ENCODE assay signal across 18 cellular contexts in the genomic region with DNA sequence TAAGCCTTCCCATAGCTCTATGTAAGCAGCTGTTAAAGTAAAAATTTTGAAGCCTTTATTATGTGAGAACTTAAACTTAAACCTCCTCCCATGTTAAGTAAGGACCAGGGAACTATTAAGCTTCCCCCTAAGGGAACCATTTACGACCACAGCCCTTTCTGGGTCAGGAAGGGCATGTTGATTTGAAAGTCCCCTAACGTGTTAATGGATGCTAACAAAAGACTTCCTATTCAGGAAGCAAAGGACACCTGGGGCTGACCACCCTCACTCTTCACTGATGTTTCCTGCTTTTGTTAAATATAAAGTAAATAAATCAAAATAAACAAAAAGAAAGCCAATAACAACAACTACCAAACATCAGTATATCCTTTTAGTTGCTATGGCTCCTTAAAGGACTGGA.
A peak's percentile ranks its signal among the peaks of the same experiment; 100 is the strongest.
DNase-seq lines count a peak whose midpoint lies in the region; ATAC-seq and TF ChIP-seq lines count a peak whose summit lies in the region.
"Had no signal": no experiment of that assay in that cellular context is flagged by ENCODE, and none has a peak within 500 bp of the region (broad histone marks: within the 10 kb centered on the region; RNA-seq: fewer than 3 reads in every experiment).

No MANE protein-coding gene starts in this region.

- H3K36me3 ChIP-seq in GM23338 (ENCODE audit: insufficient read depth), result no peaks in the 10 kb centered on the region
- H3K36me3 ChIP-seq in NT2/D1 (ENCODE audit: insufficient read depth, insufficient read length, low read length), result no peaks in the 10 kb centered on the region
- H3K36me3 ChIP-seq: MG63, SJSA1 had no signal

- H3K36me3 Mint-ChIP-seq in GM23338 (ENCODE audit: low read depth), result no peaks in the 10 kb centered on the region

- H3K4me1 Mint-ChIP-seq in GM23338, result peaks cover 21% of the 10 kb centered on the region

- no peak overlapping the region for H3K4me3 Mint-ChIP-seq in GM23338

- peaks cover 5% of the 10 kb centered on the region; the same call in 1 of the 2 replicates for H3K9me2 ChIP-seq in GM23338 (ENCODE audit: insufficient read depth)

- H3F3A ChIP-seq in GM23338 (replicated peaks; ENCODE audit: low read depth), result no peaks in the 10 kb centered on the region

- peak overlapping the region; percentile 33; the same call in 1 of the 2 replicates for H3K27ac ChIP-seq in GM23338 (ENCODE audit: low read depth)
- H3K27ac ChIP-seq: SJSA1 had no signal

- ATAC-seq in GM23338 (peak; percentile 75), HG03139 (IDR thresholded peaks at IDR 0.05; ENCODE audit: unreplicated experiment) (no peak), GM18907 (IDR thresholded peaks at IDR 0.05; ENCODE audit: unreplicated experiment) (no peak)

- H3K9ac ChIP-seq in NT2/D1 (ENCODE audit: insufficient read length, low read depth), result no peak overlapping the region

- H3K27ac Mint-ChIP-seq in GM23338, result no peak overlapping the region

- H3K9me3 Mint-ChIP-seq in GM23338, result no peaks in the 10 kb centered on the region

- no peak overlapping the region for H2AFZ ChIP-seq in GM23338

- peaks cover 14% of the 10 kb centered on the region for H3K4me1 ChIP-seq in GM23338 (ENCODE audit: insufficient read depth)
- H3K4me1 ChIP-seq in NT2/D1 (ENCODE audit: insufficient read depth, insufficient read length), result peaks cover 2% of the 10 kb centered on the region
- H3K4me1 ChIP-seq: Caco-2, SJSA1 had no signal

- no peaks in the 10 kb centered on the region for H3K79me2 ChIP-seq in GM23338 (replicated peaks; ENCODE audit: insufficient read depth)

- H3K27me3 ChIP-seq in GM23338 (ENCODE audit: insufficient read depth) (peaks cover 9% of the 10 kb centered on the region; the same call in 1 of the 2 replicates), NT2/D1 (ENCODE audit: insufficient read depth, insufficient read length) (no peaks in the 10 kb centered on the region)
- H3K27me3 ChIP-seq: MG63, SJSA1 had no signal

- H4K20me1 ChIP-seq in GM23338 (replicated peaks; ENCODE audit: insufficient read depth), result no peaks in the 10 kb centered on the region

- H3K9me3 ChIP-seq in NT2/D1 (ENCODE audit: insufficient read depth, low read length), result no peaks in the 10 kb centered on the region
- H3K9me3 ChIP-seq: Caco-2, MG63, SJSA1 had no signal

- H3K4me2 ChIP-seq in GM23338, result peak overlapping the region; percentile 27; the same call in 1 of the 2 replicates

- DNase-seq in GM23338 (ENCODE audit: low spot score) (peak; percentile 54), NCI-H146 (lab: John Stamatoyannopoulos, UW) (peak; percentile 75), NT2/D1 (ENCODE audit: low read depth, low spot score) (peak; percentile 57), iPS DF 4.7 (ENCODE audit: extremely low read depth, low spot score) (peak; percentile 46), NCI-H2029 treated with DMSO at 0.1 percent for 48 hours (lab: John Stamatoyannopoulos, UW) (no peak), NCI-H128 (lab: John Stamatoyannopoulos, UW; ENCODE audit: unreplicated experiment) (no peak)
- DNase-seq: Caco-2, GF-D8, IMR-90, Karpas-422, MG63, NCI-H1105, NCI-H345, NCI-H774, T-helper 2 cell had no signal

- no peak for TF ChIP-seq CTCF in GM23338 (conservative IDR thresholded peaks at IDR 0.05; ENCODE audit: low read depth in 2 of 2)

- H3K27me3 Mint-ChIP-seq in GM23338 (ENCODE audit: insufficient read depth, low read depth, poor library complexity), result no peaks in the 10 kb centered on the region

- no peak overlapping the region for H3K4me3 ChIP-seq in GM23338
- no peak overlapping the region for H3K4me3 ChIP-seq in NT2/D1 (ENCODE audit: insufficient read length, low read depth)
- H3K4me3 ChIP-seq: MG63, SJSA1 had no signal

TF ChIP-seq in GM23338, 12 proteins besides CTCF, POLR2A, EP300 and RAD21 (continues in another document):
- TF ChIP-seq, protein P1, sequence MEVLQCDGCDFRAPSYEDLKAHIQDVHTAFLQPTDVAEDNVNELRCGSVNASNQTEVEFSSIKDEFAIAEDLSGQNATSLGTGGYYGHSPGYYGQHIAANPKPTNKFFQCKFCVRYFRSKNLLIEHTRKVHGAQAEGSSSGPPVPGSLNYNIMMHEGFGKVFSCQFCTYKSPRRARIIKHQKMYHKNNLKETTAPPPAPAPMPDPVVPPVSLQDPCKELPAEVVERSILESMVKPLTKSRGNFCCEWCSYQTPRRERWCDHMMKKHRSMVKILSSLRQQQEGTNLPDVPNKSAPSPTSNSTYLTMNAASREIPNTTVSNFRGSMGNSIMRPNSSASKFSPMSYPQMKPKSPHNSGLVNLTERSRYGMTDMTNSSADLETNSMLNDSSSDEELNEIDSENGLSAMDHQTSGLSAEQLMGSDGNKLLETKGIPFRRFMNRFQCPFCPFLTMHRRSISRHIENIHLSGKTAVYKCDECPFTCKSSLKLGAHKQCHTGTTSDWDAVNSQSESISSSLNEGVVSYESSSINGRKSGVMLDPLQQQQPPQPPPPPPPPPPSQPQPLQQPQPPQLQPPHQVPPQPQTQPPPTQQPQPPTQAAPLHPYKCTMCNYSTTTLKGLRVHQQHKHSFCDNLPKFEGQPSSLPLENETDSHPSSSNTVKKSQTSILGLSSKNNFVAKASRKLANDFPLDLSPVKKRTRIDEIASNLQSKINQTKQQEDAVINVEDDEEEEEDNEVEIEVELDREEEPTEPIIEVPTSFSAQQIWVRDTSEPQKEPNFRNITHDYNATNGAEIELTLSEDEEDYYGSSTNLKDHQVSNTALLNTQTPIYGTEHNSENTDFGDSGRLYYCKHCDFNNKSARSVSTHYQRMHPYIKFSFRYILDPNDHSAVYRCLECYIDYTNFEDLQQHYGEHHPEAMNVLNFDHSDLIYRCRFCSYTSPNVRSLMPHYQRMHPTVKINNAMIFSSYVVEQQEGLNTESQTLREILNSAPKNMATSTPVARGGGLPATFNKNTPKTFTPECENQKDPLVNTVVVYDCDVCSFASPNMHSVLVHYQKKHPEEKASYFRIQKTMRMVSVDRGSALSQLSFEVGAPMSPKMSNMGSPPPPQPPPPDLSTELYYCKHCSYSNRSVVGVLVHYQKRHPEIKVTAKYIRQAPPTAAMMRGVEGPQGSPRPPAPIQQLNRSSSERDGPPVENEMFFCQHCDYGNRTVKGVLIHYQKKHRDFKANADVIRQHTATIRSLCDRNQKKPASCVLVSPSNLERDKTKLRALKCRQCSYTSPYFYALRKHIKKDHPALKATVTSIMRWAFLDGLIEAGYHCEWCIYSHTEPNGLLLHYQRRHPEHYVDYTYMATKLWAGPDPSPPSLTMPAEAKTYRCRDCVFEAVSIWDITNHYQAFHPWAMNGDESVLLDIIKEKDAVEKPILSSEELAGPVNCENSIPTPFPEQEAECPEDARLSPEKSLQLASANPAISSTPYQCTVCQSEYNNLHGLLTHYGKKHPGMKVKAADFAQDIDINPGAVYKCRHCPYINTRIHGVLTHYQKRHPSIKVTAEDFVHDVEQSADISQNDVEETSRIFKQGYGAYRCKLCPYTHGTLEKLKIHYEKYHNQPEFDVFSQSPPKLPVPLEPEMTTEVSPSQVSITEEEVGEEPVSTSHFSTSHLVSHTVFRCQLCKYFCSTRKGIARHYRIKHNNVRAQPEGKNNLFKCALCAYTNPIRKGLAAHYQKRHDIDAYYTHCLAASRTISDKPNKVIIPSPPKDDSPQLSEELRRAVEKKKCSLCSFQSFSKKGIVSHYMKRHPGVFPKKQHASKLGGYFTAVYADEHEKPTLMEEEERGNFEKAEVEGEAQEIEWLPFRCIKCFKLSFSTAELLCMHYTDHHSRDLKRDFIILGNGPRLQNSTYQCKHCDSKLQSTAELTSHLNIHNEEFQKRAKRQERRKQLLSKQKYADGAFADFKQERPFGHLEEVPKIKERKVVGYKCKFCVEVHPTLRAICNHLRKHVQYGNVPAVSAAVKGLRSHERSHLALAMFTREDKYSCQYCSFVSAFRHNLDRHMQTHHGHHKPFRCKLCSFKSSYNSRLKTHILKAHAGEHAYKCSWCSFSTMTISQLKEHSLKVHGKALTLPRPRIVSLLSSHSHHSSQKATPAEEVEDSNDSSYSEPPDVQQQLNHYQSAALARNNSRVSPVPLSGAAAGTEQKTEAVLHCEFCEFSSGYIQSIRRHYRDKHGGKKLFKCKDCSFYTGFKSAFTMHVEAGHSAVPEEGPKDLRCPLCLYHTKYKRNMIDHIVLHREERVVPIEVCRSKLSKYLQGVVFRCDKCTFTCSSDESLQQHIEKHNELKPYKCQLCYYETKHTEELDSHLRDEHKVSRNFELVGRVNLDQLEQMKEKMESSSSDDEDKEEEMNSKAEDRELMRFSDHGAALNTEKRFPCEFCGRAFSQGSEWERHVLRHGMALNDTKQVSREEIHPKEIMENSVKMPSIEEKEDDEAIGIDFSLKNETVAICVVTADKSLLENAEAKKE (CRISPR knock-in tag; IDR thresholded peaks at IDR 0.05), result no peak
- TF ChIP-seq JUNB (IDR thresholded peaks at IDR 0.05; ENCODE audit: unreplicated experiment) (no peak), NANOG (IDR thresholded peaks at IDR 0.05; ENCODE audit: borderline replicate concordance) (peak; percentile 76), CREB1 (CRISPR knock-in tag; IDR thresholded peaks at IDR 0.05; ENCODE audit: low read depth) (no peak), ZNF114 (CRISPR knock-in tag; IDR thresholded peaks at IDR 0.05) (no peak), EZH2phosphoT487 (IDR thresholded peaks at IDR 0.05; ENCODE audit: unreplicated experiment) (no peak), POLR2AphosphoS5 (IDR thresholded peaks at IDR 0.05; ENCODE audit: low read depth) (no peak), STAT1 (IDR thresholded peaks at IDR 0.05; ENCODE audit: unreplicated experiment) (no peak)
- TF ChIP-seq, protein P2, sequence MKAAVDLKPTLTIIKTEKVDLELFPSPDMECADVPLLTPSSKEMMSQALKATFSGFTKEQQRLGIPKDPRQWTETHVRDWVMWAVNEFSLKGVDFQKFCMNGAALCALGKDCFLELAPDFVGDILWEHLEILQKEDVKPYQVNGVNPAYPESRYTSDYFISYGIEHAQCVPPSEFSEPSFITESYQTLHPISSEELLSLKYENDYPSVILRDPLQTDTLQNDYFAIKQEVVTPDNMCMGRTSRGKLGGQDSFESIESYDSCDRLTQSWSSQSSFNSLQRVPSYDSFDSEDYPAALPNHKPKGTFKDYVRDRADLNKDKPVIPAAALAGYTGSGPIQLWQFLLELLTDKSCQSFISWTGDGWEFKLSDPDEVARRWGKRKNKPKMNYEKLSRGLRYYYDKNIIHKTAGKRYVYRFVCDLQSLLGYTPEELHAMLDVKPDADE (IDR thresholded peaks at IDR 0.05), result 0 out of 2 replicates have a peak, but pooled peaks have one; percentile 59

Comparison
In these comparisons a context has a peak if more than half of its experiments do, and no peak if none do; other contexts are left out.
1. DNase-seq: peak in GM23338 (single experiment), NCI-H146 (single experiment), NT2/D1 (single experiment) and iPS DF 4.7 (single experiment); none in NCI-H2029 treated with DMSO at 0.1 percent for 48 hours (single experiment) and NCI-H128 (single experiment).